Comparison of ENCODE assay signal across 27 cellular contexts in the genomic region with DNA sequence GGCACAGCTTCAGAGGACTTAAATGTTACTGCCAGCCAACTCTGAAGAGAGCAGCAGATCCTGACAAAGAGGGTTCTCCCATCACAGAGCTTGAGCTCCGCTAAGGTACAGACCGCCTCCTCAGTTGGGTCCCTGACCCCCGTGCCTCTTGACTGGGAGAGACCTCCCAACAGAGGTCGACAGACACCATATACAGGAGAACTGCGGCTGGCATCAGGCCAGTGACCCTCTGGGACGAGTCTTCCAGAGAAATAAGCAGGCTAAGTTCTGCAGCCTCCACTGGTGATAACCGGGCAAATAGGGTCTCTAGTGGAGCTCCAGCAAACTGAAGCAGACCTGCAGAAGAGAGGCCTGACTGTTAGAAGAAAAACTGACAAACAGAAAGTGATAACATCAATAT.
"Had no signal": no experiment of that assay in that cellular context is flagged by ENCODE, and none has a peak within 500 bp of the region (broad histone marks: within the 10 kb centered on the region; RNA-seq: fewer than 3 reads in every experiment).

No MANE protein-coding gene starts in this region.

- ATAC-seq: naive thymus-derived CD8-positive, alpha-beta T cell; natural killer cell treated with Interleukin-12 subunit alpha and Interleukin-12 subunit beta and Interleukin-15 and Interleukin-18, amount 100 ng/mL, for 72 hours; right cardiac atrium; right lobe of liver; stimulated activated effector memory CD8-positive, alpha-beta T cell treated with anti-CD3 and anti-CD28 coated beads, Interleukin-12 subunit alpha, Interleukin-12 subunit beta, amount 100 ng/mL, for 72 hours; stimulated activated naive B cell treated with anti-CD40 and anti-IgM and Interleukin-4, amounts not matched to agents 10 μg/mL and 1 μg/mL and 100 μg/mL, for 72 hours had no signal

- H3K36me3 ChIP-seq: ovary, prostate gland, right lobe of liver, sigmoid colon, stomach, thoracic aorta, thyroid gland, tibial nerve, upper lobe of left lung, uterus had no signal

- H2AFZ ChIP-seq: parathyroid adenoma had no signal

- H3K4me3 ChIP-seq: ovary, prostate gland, right lobe of liver, sigmoid colon, stomach, thoracic aorta, thyroid gland, tibial nerve, upper lobe of left lung, uterus had no signal

- H3K27ac ChIP-seq: ovary, parathyroid adenoma, prostate gland, right lobe of liver, sigmoid colon, stomach, thoracic aorta, thyroid gland, tibial nerve, upper lobe of left lung, uterus had no signal

- H3K9ac ChIP-seq: parathyroid adenoma had no signal

- DNase-seq: naive B cell; naive thymus-derived CD8-positive, alpha-beta T cell; nephron progenitor cell; occipital lobe; retina; right cardiac atrium; right lobe of liver; sigmoid colon; small intestine; stimulated activated CD4-positive, alpha-beta T cell treated with anti-CD3 and anti-CD28 coated beads, Interleukin-15, amount 100 ng/mL, for 24 hours; stimulated activated CD4-positive, alpha-beta T cell treated with anti-CD3 and anti-CD28 coated beads, Interleukin-2, amount 100 ng/mL, for 24 hours; stimulated activated CD4-positive, alpha-beta T cell treated with anti-CD3 and anti-CD28 coated beads, Interleukin-2, amount 100 ng/mL, for 48 hours; stimulated activated CD4-positive, alpha-beta T cell treated with anti-CD3 and anti-CD28 coated beads, Interleukin-4, amount 100 ng/mL, for 24 hours; stimulated activated naive B cell treated with anti-CD40 and anti-IgM and Interleukin-4, amounts not matched to agents 10 μg/mL and 1 μg/mL and 100 μg/mL, for 72 hours; stimulated activated naive CD4-positive, alpha-beta T cell treated with Interleukin-2 at 50 U/mL for 16 hours; stomach; thyroid gland; trophoblast cell; upper lobe of left lung; uterus had no signal

- H3K9me3 ChIP-seq: ovary, prostate gland, right lobe of liver, sigmoid colon, thoracic aorta, thyroid gland, uterus had no signal

- H3K27me3 ChIP-seq: ovary, right lobe of liver, sigmoid colon, stomach, thyroid gland, tibial nerve, upper lobe of left lung, uterus had no signal

- H3K4me1 ChIP-seq: parathyroid adenoma, prostate gland, right lobe of liver, sigmoid colon, stomach, thyroid gland, tibial nerve, upper lobe of left lung, uterus had no signal
